8 cellular contexts compared by ENCODE assay signal in the genomic region with DNA sequence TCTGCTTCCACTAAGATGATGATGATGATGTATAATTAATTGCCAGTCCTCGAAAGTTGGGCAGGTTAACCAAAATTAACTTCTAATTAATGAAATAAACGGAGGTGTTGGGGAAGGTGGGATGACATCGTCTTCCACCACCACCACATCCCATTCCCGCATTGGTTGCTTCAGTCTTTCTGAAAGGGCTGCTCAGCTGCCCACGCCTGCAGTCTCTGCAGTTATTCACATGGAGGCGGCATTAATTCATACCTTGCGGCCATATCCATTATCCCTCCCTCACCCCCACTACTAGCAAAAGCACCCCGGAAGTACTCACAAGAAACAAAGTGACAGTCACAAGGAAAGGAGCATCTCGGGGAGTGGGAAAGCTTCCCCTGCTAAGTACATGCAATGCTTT.
"Had no signal": no experiment of that assay in that cellular context is flagged by ENCODE, and none has a peak within 500 bp of the region (broad histone marks: within the 10 kb centered on the region; RNA-seq: fewer than 3 reads in every experiment).

No MANE protein-coding gene starts in this region.

- H3K27ac Mint-ChIP-seq: GM23338 had no signal

- H3K4me3 Mint-ChIP-seq: GM23338, H9 had no signal

- ATAC-seq: GM23338, K562 had no signal

- H2AFZ ChIP-seq: GM23338 had no signal

- H3K9me3 Mint-ChIP-seq: GM23338, H9 had no signal

- H3K4me2 ChIP-seq: GM23338 had no signal

- H3K4me3 ChIP-seq: GM23338, K562 had no signal

- FAIRE-seq: H1, H54, HTR-8/SVneo, K562 had no signal

- DNase-seq: H9, HCEC 1CT, IMR-90 had no signal
